Comparison of ENCODE assay signal across 19 cellular contexts in genomic region chr17:17020821-17021193, GRCh38. TPM values are rescaled to one million over a fixed set of nuclear protein-coding genes. Genes with fewer than 3 reads are reported as not detected.
DNase-seq lines count a peak whose midpoint lies in the region; ATAC-seq and TF ChIP-seq lines count a peak whose summit lies in the region.
"Had no signal": no experiment of that assay in that cellular context is flagged by ENCODE, and none has a peak within 500 bp of the region (broad histone marks: within the 10 kb centered on the region; RNA-seq: fewer than 3 reads in every experiment).

No MANE protein-coding gene starts in this region.

- no peak overlapping the region for H3K4me3 Mint-ChIP-seq in MCF 10A (ENCODE audit: unreplicated experiment)
- no peak overlapping the region for H3K4me3 Mint-ChIP-seq in endodermal cell
- no peak overlapping the region for H3K4me3 Mint-ChIP-seq in type B pancreatic cell
- no peak overlapping the region for H3K4me3 Mint-ChIP-seq in activated T-helper 1 cell treated with anti-CD3 and anti-CD28 coated beads, Interleukin-12 subunit alpha, Interleukin-12 subunit beta, Interleukin-2, Interleukin-4 antibody, amounts not matched to agents 30 ng/mL and 10 ng/mL and 1 ng/mL, durations not matched to agents 14 hours and 24 hours and 36 hours
- no peak overlapping the region for H3K4me3 Mint-ChIP-seq in activated T-helper 2 cell treated with anti-CD3 and anti-CD28 coated beads, Interferon-gamma antibody, Interleukin-2, Interleukin-4, amounts not matched to agents 10 μg/mL and 5 μg/mL and 100 μg/mL, durations not matched to agents 14 hours and 24 hours and 36 hours (ENCODE audit: low read depth)
- H3K4me3 Mint-ChIP-seq: activated naive CD8-positive, alpha-beta T cell; stimulated activated naive CD8-positive, alpha-beta T cell treated with anti-CD3 and anti-CD28 coated beads, Interleukin-15, Interleukin-2, amounts not matched to agents 100 ng/mL and 50 ng/mL, for 24 hours had no signal

- H3K27me3 Mint-ChIP-seq in MCF 10A (ENCODE audit: insufficient read depth, unreplicated experiment) (no peaks in the 10 kb centered on the region), endodermal cell (ENCODE audit: insufficient read depth) (no peaks in the 10 kb centered on the region), type B pancreatic cell (no peaks in the 10 kb centered on the region)
- no peaks in the 10 kb centered on the region for H3K27me3 Mint-ChIP-seq in activated T-helper 1 cell treated with anti-CD3 and anti-CD28 coated beads, Interleukin-12 subunit alpha, Interleukin-12 subunit beta, Interleukin-2, Interleukin-4 antibody, amounts not matched to agents 30 ng/mL and 10 ng/mL and 1 ng/mL, durations not matched to agents 14 hours and 24 hours and 36 hours (ENCODE audit: insufficient read depth)
- H3K27me3 Mint-ChIP-seq in activated T-helper 2 cell treated with anti-CD3 and anti-CD28 coated beads, Interferon-gamma antibody, Interleukin-2, Interleukin-4, amounts not matched to agents 10 μg/mL and 5 μg/mL and 100 μg/mL, durations not matched to agents 14 hours and 24 hours and 36 hours (ENCODE audit: low read depth), result peaks cover 3% of the 10 kb centered on the region
- H3K27me3 Mint-ChIP-seq: activated naive CD8-positive, alpha-beta T cell; stimulated activated naive CD8-positive, alpha-beta T cell treated with anti-CD3 and anti-CD28 coated beads, Interleukin-15, Interleukin-2, amounts not matched to agents 100 ng/mL and 50 ng/mL, for 24 hours had no signal

- H3K9me3 Mint-ChIP-seq in MCF 10A (ENCODE audit: unreplicated experiment), result no peaks in the 10 kb centered on the region
- H3K9me3 Mint-ChIP-seq in endodermal cell, result no peaks in the 10 kb centered on the region
- H3K9me3 Mint-ChIP-seq in type B pancreatic cell, result no peaks in the 10 kb centered on the region
- H3K9me3 Mint-ChIP-seq in activated T-helper 1 cell treated with anti-CD3 and anti-CD28 coated beads, Interleukin-12 subunit alpha, Interleukin-12 subunit beta, Interleukin-2, Interleukin-4 antibody, amounts not matched to agents 30 ng/mL and 10 ng/mL and 1 ng/mL, durations not matched to agents 14 hours and 24 hours and 36 hours, result no peaks in the 10 kb centered on the region
- no peaks in the 10 kb centered on the region for H3K9me3 Mint-ChIP-seq in activated T-helper 2 cell treated with anti-CD3 and anti-CD28 coated beads, Interferon-gamma antibody, Interleukin-2, Interleukin-4, amounts not matched to agents 10 μg/mL and 5 μg/mL and 100 μg/mL, durations not matched to agents 14 hours and 24 hours and 36 hours
- H3K9me3 Mint-ChIP-seq: stimulated activated naive CD8-positive, alpha-beta T cell treated with anti-CD3 and anti-CD28 coated beads, Interleukin-15, Interleukin-2, amounts not matched to agents 100 ng/mL and 50 ng/mL, for 24 hours had no signal

- H3K36me3 ChIP-seq in breast epithelium (no peaks in the 10 kb centered on the region), endodermal cell (ENCODE audit: control insufficient read depth, insufficient read depth, low read length) (no peaks in the 10 kb centered on the region), osteoblast (ENCODE audit: insufficient read depth, low read length) (no peaks in the 10 kb centered on the region)

- intact Hi-C loops in breast epithelium (cut with DNase I; ENCODE audit: low total_unique reads), result no loop called here
- intact Hi-C loops in MCF 10A (cut with micrococcal nuclease), result no loop called here
- intact Hi-C loops in activated T-helper 1 cell treated with anti-CD3 and anti-CD28 coated beads, Interleukin-12 subunit alpha, Interleukin-12 subunit beta, Interleukin-2, Interleukin-4 antibody, amounts not matched to agents 30 ng/mL and 10 ng/mL and 1 ng/mL, durations not matched to agents 14 hours and 24 hours and 36 hours (cut with micrococcal nuclease), result no loop called here
- intact Hi-C loops in activated T-helper 2 cell treated with anti-CD3 and anti-CD28 coated beads, Interferon-gamma antibody, Interleukin-2, Interleukin-4, amounts not matched to agents 10 μg/mL and 5 μg/mL and 100 μg/mL, durations not matched to agents 14 hours and 24 hours and 36 hours (cut with micrococcal nuclease), result no loop called here

- BruUV-seq in MCF 10A (replicated peaks; lab: Mats Ljungman, UMichigan), result no TSS peak

- peak overlapping the region; percentile 74 for H3K4me2 ChIP-seq in osteoblast (ENCODE audit: insufficient read depth, low read length)

- 86 to 92% methylated on average over 7 to 8 of the region's 8 CpGs for WGBS in endodermal cell (ENCODE audit: insufficient coverage in 1 of 2, insufficient read length in 1 of 2), 2 experiments

- H3K4me1 ChIP-seq in breast epithelium, result no peaks in the 10 kb centered on the region
- no peaks in the 10 kb centered on the region for H3K4me1 ChIP-seq in endodermal cell (ENCODE audit: control insufficient read depth, insufficient read depth, low read length)
- H3K4me1 ChIP-seq in osteoblast (ENCODE audit: insufficient read depth, low read length), result peaks cover 20% of the 10 kb centered on the region

- POLR2A ChIA-PET in MCF 10A (lab: Yijun Ruan, JAX), result interaction anchor here (1.5 kb wide), 1 partner anchor 23 kb away, joined by 4 read pairs; no protein-coding TSS in a partner anchor

- H3K9me3 ChIP-seq in breast epithelium (no peaks in the 10 kb centered on the region), endodermal cell (ENCODE audit: control insufficient read depth, low read length) (no peaks in the 10 kb centered on the region), osteoblast (ENCODE audit: low read depth, low read length) (no peaks in the 10 kb centered on the region)

- H3K4me3 ChIP-seq in breast epithelium (peak overlapping the region in 1 of 3 donors; percentile 21), endodermal cell (ENCODE audit: low read length) (no peak overlapping the region), osteoblast (ENCODE audit: insufficient read depth, low read length) (peak overlapping the region; percentile 11)
- H3K4me3 ChIP-seq: SK-N-MC had no signal

- H3K27ac Mint-ChIP-seq in MCF 10A (ENCODE audit: low read depth, unreplicated experiment) (no peak overlapping the region), endodermal cell (peak overlapping the region; percentile 75), type B pancreatic cell (peak overlapping the region; percentile 31)
- H3K27ac Mint-ChIP-seq in activated T-helper 1 cell treated with anti-CD3 and anti-CD28 coated beads, Interleukin-12 subunit alpha, Interleukin-12 subunit beta, Interleukin-2, Interleukin-4 antibody, amounts not matched to agents 30 ng/mL and 10 ng/mL and 1 ng/mL, durations not matched to agents 14 hours and 24 hours and 36 hours, result no peak overlapping the region
- no peak overlapping the region for H3K27ac Mint-ChIP-seq in activated T-helper 2 cell treated with anti-CD3 and anti-CD28 coated beads, Interferon-gamma antibody, Interleukin-2, Interleukin-4, amounts not matched to agents 10 μg/mL and 5 μg/mL and 100 μg/mL, durations not matched to agents 14 hours and 24 hours and 36 hours
- H3K27ac Mint-ChIP-seq: activated naive CD8-positive, alpha-beta T cell; stimulated activated naive CD8-positive, alpha-beta T cell treated with anti-CD3 and anti-CD28 coated beads, Interleukin-15, Interleukin-2, amounts not matched to agents 100 ng/mL and 50 ng/mL, for 24 hours had no signal

- TF ChIP-seq POLR2A in breast epithelium (IDR thresholded peaks at IDR 0.05), result no peak

- peak overlapping the region; percentile 45 for H2AFZ ChIP-seq in osteoblast (ENCODE audit: low read length)

- H3K27me3 ChIP-seq in breast epithelium (no peaks in the 10 kb centered on the region), endodermal cell (ENCODE audit: control insufficient read depth, insufficient read depth, low read length, poor library complexity, severe bottlenecking) (no peaks in the 10 kb centered on the region), osteoblast (ENCODE audit: insufficient read depth, low read length) (no peaks in the 10 kb centered on the region)

- no peaks in the 10 kb centered on the region for H3K79me2 ChIP-seq in osteoblast (ENCODE audit: insufficient read depth, low read length)

- H3K9ac ChIP-seq in endodermal cell (ENCODE audit: extremely low read depth, low read length, poor library complexity, severe bottlenecking), result peak overlapping the region; percentile 44

- H4K20me1 ChIP-seq in osteoblast (ENCODE audit: insufficient read depth, low read length), result no peaks in the 10 kb centered on the region

- DNase-seq in breast epithelium (ENCODE audit: low spot score in 2 of 2) (peak in 1 of 2 donors; percentile 42), MCF 10A (ENCODE audit: unreplicated experiment) (no peak), endodermal cell (no peak), osteoblast (ENCODE audit: insufficient read length, low spot score, missing footprints) (no peak), type B pancreatic cell (ENCODE audit: extremely low spot score, unreplicated experiment) (no peak)
- DNase-seq in activated T-helper 1 cell treated with anti-CD3 and anti-CD28 coated beads, Interleukin-12 subunit alpha, Interleukin-12 subunit beta, Interleukin-2, Interleukin-4 antibody, amounts not matched to agents 30 ng/mL and 10 ng/mL and 1 ng/mL, durations not matched to agents 14 hours and 24 hours and 36 hours (ENCODE audit: low spot score), result no peak
- DNase-seq in activated T-helper 2 cell treated with anti-CD3 and anti-CD28 coated beads, Interferon-gamma antibody, Interleukin-2, Interleukin-4, amounts not matched to agents 10 μg/mL and 5 μg/mL and 100 μg/mL, durations not matched to agents 14 hours and 24 hours and 36 hours (ENCODE audit: low spot score), result no peak
- DNase-seq: activated CD4-positive, alpha-beta T cell treated with anti-CD3 and anti-CD28 coated beads for 48 hours; activated T-cell treated with anti-CD3 and anti-CD28 coated beads for 4 hours; NCI-H1694 treated with DMSO at 0.1 percent for 48 hours; stimulated activated CD4-positive, alpha-beta T cell treated with anti-CD3 and anti-CD28 coated beads, Interleukin-12 subunit alpha, Interleukin-12 subunit beta, amount 100 ng/mL, for 4 hours had no signal

- CTCF ChIA-PET in MCF 10A (lab: Yijun Ruan, JAX), result interaction anchor here (1.1 to 1.4 kb wide), 2 partner anchors 16 to 20 kb away, joined by 3 to 6 read pairs; no protein-coding TSS in a partner anchor

- peaks cover 8% of the 10 kb centered on the region for H3K4me1 Mint-ChIP-seq in MCF 10A (ENCODE audit: insufficient read depth, unreplicated experiment)
- H3K4me1 Mint-ChIP-seq in endodermal cell, result peaks cover 4% of the 10 kb centered on the region
- peaks cover 19% of the 10 kb centered on the region for H3K4me1 Mint-ChIP-seq in type B pancreatic cell (ENCODE audit: unreplicated experiment)
- H3K4me1 Mint-ChIP-seq in activated T-helper 1 cell treated with anti-CD3 and anti-CD28 coated beads, Interleukin-12 subunit alpha, Interleukin-12 subunit beta, Interleukin-2, Interleukin-4 antibody, amounts not matched to agents 30 ng/mL and 10 ng/mL and 1 ng/mL, durations not matched to agents 14 hours and 24 hours and 36 hours (ENCODE audit: low read depth), result peaks cover 20% of the 10 kb centered on the region
- peaks cover 15% of the 10 kb centered on the region for H3K4me1 Mint-ChIP-seq in activated T-helper 2 cell treated with anti-CD3 and anti-CD28 coated beads, Interferon-gamma antibody, Interleukin-2, Interleukin-4, amounts not matched to agents 10 μg/mL and 5 μg/mL and 100 μg/mL, durations not matched to agents 14 hours and 24 hours and 36 hours (ENCODE audit: low read depth)

- no peak for ATAC-seq in HG03457 (IDR thresholded peaks at IDR 0.05; ENCODE audit: unreplicated experiment)

- peak overlapping the region; percentile 69 to 77 for H3K27ac ChIP-seq in breast epithelium
- H3K27ac ChIP-seq in endodermal cell (ENCODE audit: low read depth, low read length), result peak overlapping the region; percentile 60
- peak overlapping the region; percentile 67 for H3K27ac ChIP-seq in osteoblast (ENCODE audit: low read depth, low read length)
- H3K27ac ChIP-seq: 22Rv1, HL-60, SK-N-MC had no signal

- TF ChIP-seq CTCF in breast epithelium (IDR thresholded peaks at IDR 0.05), result no peak
- no peak for TF ChIP-seq CTCF in MCF 10A (IDR thresholded peaks at IDR 0.05; ENCODE audit: unreplicated experiment)
- TF ChIP-seq CTCF in endodermal cell (conservative IDR thresholded peaks at IDR 0.05), result no peak
- no peak for TF ChIP-seq CTCF in osteoblast (IDR thresholded peaks at IDR 0.05; ENCODE audit: extremely low read depth, low read depth, low read length)
- no peak for TF ChIP-seq CTCF in type B pancreatic cell (conservative IDR thresholded peaks at IDR 0.05)

- H3K36me3 Mint-ChIP-seq in MCF 10A (ENCODE audit: insufficient read depth, unreplicated experiment) (peaks cover 5% of the 10 kb centered on the region), endodermal cell (ENCODE audit: low read depth) (no peaks in the 10 kb centered on the region), type B pancreatic cell (no peaks in the 10 kb centered on the region)
- H3K36me3 Mint-ChIP-seq in activated T-helper 1 cell treated with anti-CD3 and anti-CD28 coated beads, Interleukin-12 subunit alpha, Interleukin-12 subunit beta, Interleukin-2, Interleukin-4 antibody, amounts not matched to agents 30 ng/mL and 10 ng/mL and 1 ng/mL, durations not matched to agents 14 hours and 24 hours and 36 hours (ENCODE audit: low read depth), result no peaks in the 10 kb centered on the region
- no peaks in the 10 kb centered on the region for H3K36me3 Mint-ChIP-seq in activated T-helper 2 cell treated with anti-CD3 and anti-CD28 coated beads, Interferon-gamma antibody, Interleukin-2, Interleukin-4, amounts not matched to agents 10 μg/mL and 5 μg/mL and 100 μg/mL, durations not matched to agents 14 hours and 24 hours and 36 hours (ENCODE audit: low read depth)
- H3K36me3 Mint-ChIP-seq: activated naive CD8-positive, alpha-beta T cell had no signal

RNA-seq across cellular contexts. Expression of gene MPRIP, which starts 21.4 kb away (rescaled TPM):
- 100 to 1,000 TPM in 2 of 3 donors, 10 to 100 TPM in 1; 93.1 to 136 (median 124) TPM for total RNA-seq in breast epithelium
- 214 and 230 TPM in 2 replicates for total RNA-seq in MCF 10A (2022)
- total RNA-seq in endodermal cell, result 100 to 1,000 TPM; 154 to 155 TPM
- 126 TPM for polyA plus RNA-seq in endodermal cell (2013, experiment 1 of 2)
- polyA plus RNA-seq in endodermal cell (2013, experiment 2 of 2), result 112 TPM
- 120 and 149 TPM in 2 replicates for total RNA-seq in osteoblast
- total RNA-seq in type B pancreatic cell (ENCODE audit: low replicate concordance), result 275 and 367 TPM in 2 replicates
- total RNA-seq in activated T-helper 1 cell treated with anti-CD3 and anti-CD28 coated beads, Interleukin-12 subunit alpha, Interleukin-12 subunit beta, Interleukin-2, Interleukin-4 antibody, amounts not matched to agents 30 ng/mL and 10 ng/mL and 1 ng/mL, durations not matched to agents 14 hours and 24 hours and 36 hours, result 169 and 175 TPM in 2 replicates
- total RNA-seq in activated T-helper 2 cell treated with anti-CD3 and anti-CD28 coated beads, Interferon-gamma antibody, Interleukin-2, Interleukin-4, amounts not matched to agents 10 μg/mL and 5 μg/mL and 100 μg/mL, durations not matched to agents 14 hours and 24 hours and 36 hours, result 141 and 144 TPM in 2 replicates

RNA-seq across cellular contexts. Expression of gene TNFRSF13B, which starts 48.9 kb away (rescaled TPM):
- total RNA-seq in breast epithelium (1 to 10 TPM in 1 of 3 donors, under 1 TPM in 1, not detected in 1; 0.80 to 2.9 TPM), MCF 10A (2022) (not detected in 2 replicates), endodermal cell (1 to 10 TPM in 1 of 2 donors, under 1 TPM in 1; 0.97 to 1.6 TPM), osteoblast (not detected in 2 replicates), type B pancreatic cell (ENCODE audit: low replicate concordance) (not detected in 2 replicates)
- polyA plus RNA-seq in endodermal cell (2013, experiment 1 of 2), result 0.21 TPM
- 0.33 TPM for polyA plus RNA-seq in endodermal cell (2013, experiment 2 of 2)
- not detected in 2 replicates for total RNA-seq in activated T-helper 1 cell treated with anti-CD3 and anti-CD28 coated beads, Interleukin-12 subunit alpha, Interleukin-12 subunit beta, Interleukin-2, Interleukin-4 antibody, amounts not matched to agents 30 ng/mL and 10 ng/mL and 1 ng/mL, durations not matched to agents 14 hours and 24 hours and 36 hours
- 0.14 TPM in 1 of 2 replicates, not detected in the other for total RNA-seq in activated T-helper 2 cell treated with anti-CD3 and anti-CD28 coated beads, Interferon-gamma antibody, Interleukin-2, Interleukin-4, amounts not matched to agents 10 μg/mL and 5 μg/mL and 100 μg/mL, durations not matched to agents 14 hours and 24 hours and 36 hours
- total RNA-seq: frontal cortex, LHCN-M2 had no signal

Comparison
In these comparisons a context has a peak if more than half of its experiments do, and no peak if none do; other contexts are left out.
1. H3K27ac Mint-ChIP-seq: peak in endodermal cell (single experiment) and type B pancreatic cell (single experiment); none in MCF 10A (single experiment), activated T-helper 1 cell treated with anti-CD3 and anti-CD28 coated beads, Interleukin-12 subunit alpha, Interleukin-12 subunit beta, Interleukin-2, Interleukin-4 antibody, amounts not matched to agents 30 ng/mL and 10 ng/mL and 1 ng/mL, durations not matched to agents 14 hours and 24 hours and 36 hours (single experiment) and activated T-helper 2 cell treated with anti-CD3 and anti-CD28 coated beads, Interferon-gamma antibody, Interleukin-2, Interleukin-4, amounts not matched to agents 10 μg/mL and 5 μg/mL and 100 μg/mL, durations not matched to agents 14 hours and 24 hours and 36 hours (single experiment).
2. Peak in every context shown above with its lines, with median percentiles within 50 percentile points of each other: H3K27ac ChIP-seq.